Comparison of ENCODE assay signal across 8 cellular contexts in genomic region chr17:46191332-46192210, GRCh38. TPM values are rescaled to one million over a fixed set of nuclear protein-coding genes. Genes with fewer than 3 reads are reported as not detected.
DNase-seq lines count a peak whose midpoint lies in the region; ATAC-seq and TF ChIP-seq lines count a peak whose summit lies in the region.

No MANE protein-coding gene starts in this region.

- intact Hi-C loops in thyroid gland (cut with DNase I) = loop anchor here (5.0 kb wide), 1 partner anchor 154 kb away; no protein-coding TSS in a partner anchor

- in situ Hi-C loops in KBM-7 (cut with MboI; ENCODE audit: low pct_unique_long_range_greater_than_20kb, low sequenced_read_pairs) (no loop called here), SK-MEL-5 (cut with HindIII; ENCODE audit: low pct_unique_long_range_greater_than_20kb, low sequenced_read_pairs) (no loop called here)

- H3K27ac ChIP-seq in coronary artery = peak overlapping the region; percentile 99
- peak overlapping the region; percentile 100 for H3K27ac ChIP-seq in thyroid gland

- no peaks in the 10 kb centered on the region for H3K27me3 Mint-ChIP-seq in memory B cell

- TF ChIP-seq POLR2A in thyroid gland (IDR thresholded peaks at IDR 0.05) = no peak

- H3K9me3 Mint-ChIP-seq in memory B cell = no peaks in the 10 kb centered on the region

- WGBS in thyroid gland, 2 donors = 0% methylated on average over 21 of the region's 21 CpGs

- DNase-seq in NCI-H1436 (lab: John Stamatoyannopoulos, UW) (peak; percentile 14), NCI-H1436 treated with DMSO at 0.1 percent for 48 hours (lab: John Stamatoyannopoulos, UW) (no peak), KBM-7 (peak; percentile 61), SK-MEL-5 (ENCODE audit: low read depth, low spot score) (peak; percentile 52), coronary artery (ENCODE audit: low spot score) (no peak), memory B cell (ENCODE audit: low spot score in 2 of 2) (no peak), thyroid gland (peak; percentile 14 to 19), NCI-H226 (no peak)

- H3K27ac Mint-ChIP-seq in memory B cell = peak overlapping the region; percentile 92

- peak overlapping the region; percentile 97 for H3K4me3 Mint-ChIP-seq in memory B cell

- H3K36me3 Mint-ChIP-seq in memory B cell = peaks cover 4% of the 10 kb centered on the region

- H3K36me3 ChIP-seq in thyroid gland = no peaks in the 10 kb centered on the region

- H3K27me3 ChIP-seq in thyroid gland = no peaks in the 10 kb centered on the region

- H3K4me3 ChIP-seq in coronary artery (peak overlapping the region; percentile 97), thyroid gland (replicated peaks in 1 of 3) (peak overlapping the region; percentile 91 to 98 (median 93))

- TF ChIP-seq CTCF in coronary artery (IDR thresholded peaks at IDR 0.05) (no peak), thyroid gland (IDR thresholded peaks at IDR 0.05) (no peak)

- ATAC-seq in memory B cell (ENCODE audit: low read depth) = no peak

- H3K4me1 ChIP-seq in thyroid gland = peaks cover 54 to 61% of the 10 kb centered on the region in 2 donors

- H3K9me3 ChIP-seq in thyroid gland = no peaks in the 10 kb centered on the region

- H3K4me1 Mint-ChIP-seq in memory B cell = peaks cover 28% of the 10 kb centered on the region

RNA-seq across cellular contexts. Expression of gene KANSL1, which starts 1.7 kb away (rescaled TPM):
- total RNA-seq in SK-MEL-5 (2014; rRNA removed; shearing (Covaris generic)) = 34.7 and 35.6 TPM in 2 replicates
- 27.4 and 38.8 TPM in 2 replicates for polyA plus RNA-seq in SK-MEL-5 (2015; cell fraction: cytosol; rRNA removed)
- 79.1 and 96.4 TPM in 2 replicates for polyA plus RNA-seq in SK-MEL-5 (2015; cell fraction: nucleus; rRNA removed)
- total RNA-seq in thyroid gland = 100 to 1,000 TPM in 3 of 4 donors, 10 to 100 TPM in 1; 90.7 to 209 (median 124) TPM

Comparison
In these comparisons a context has a peak if more than half of its experiments do, and no peak if none do; other contexts are left out.
1. DNase-seq: peak in NCI-H1436 (single experiment), KBM-7 (single experiment), SK-MEL-5 (single experiment) and thyroid gland (2 of 2); none in NCI-H1436 treated with DMSO at 0.1 percent for 48 hours (single experiment), coronary artery (single experiment), memory B cell (0 of 2) and NCI-H226 (single experiment).